8 cellular contexts compared by ENCODE assay signal in the genomic region with DNA sequence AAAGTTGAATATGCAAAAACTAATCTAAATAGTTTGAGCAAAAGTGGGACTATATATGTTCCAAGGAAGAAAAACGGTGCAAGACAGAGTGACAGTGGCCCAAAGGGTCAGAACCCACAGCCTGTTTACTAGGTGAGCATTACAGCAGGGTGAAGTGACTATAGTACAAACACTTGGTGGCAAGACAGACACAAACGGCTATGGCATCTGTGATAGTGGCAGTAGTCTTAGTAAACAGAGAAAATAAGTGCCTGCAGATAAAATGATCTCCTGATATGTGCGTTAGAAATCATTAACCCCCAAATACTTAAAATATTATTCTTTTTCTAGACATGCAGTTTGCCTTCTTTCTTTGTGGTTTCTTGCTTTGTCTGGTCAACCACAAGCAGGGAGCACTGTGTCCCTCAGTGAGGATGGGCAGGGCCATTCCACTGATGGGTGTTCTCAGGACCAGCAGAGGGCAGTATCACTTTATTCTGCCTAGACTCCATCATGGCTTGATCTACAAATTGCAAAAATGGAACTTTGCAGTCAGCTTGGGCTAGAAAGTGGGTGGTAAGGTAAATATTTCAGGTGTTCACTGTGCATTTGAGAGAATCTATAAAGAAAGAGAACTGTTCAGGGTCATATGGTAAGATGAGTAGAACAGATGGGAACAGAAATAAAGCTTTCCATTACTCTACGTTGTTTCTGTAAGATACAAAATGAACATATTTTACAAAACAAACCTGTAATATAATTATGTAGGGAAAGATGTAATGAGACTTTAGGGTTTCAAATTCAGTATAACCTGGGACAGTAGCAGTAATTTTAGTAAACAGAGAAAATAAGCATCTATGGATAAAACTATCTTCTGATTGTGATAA.
DNase-seq lines count a peak whose midpoint lies in the region; ATAC-seq and TF ChIP-seq lines count a peak whose summit lies in the region.

No MANE protein-coding gene starts in this region.

- peak; percentile 92 for TF ChIP-seq CTCF in 22Rv1 (IDR thresholded peaks at IDR 0.05)
- TF ChIP-seq CTCF in GM12873 (IDR thresholded peaks at IDR 0.05; ENCODE audit: insufficient read depth, low read depth, low read length, missing control alignments) = peak; percentile 85
- peak in 2 of 3 donors; percentile 53 to 63 for TF ChIP-seq CTCF in breast epithelium (IDR thresholded peaks at IDR 0.05)

- H3K4me1 ChIP-seq in breast epithelium = no peaks in the 10 kb centered on the region

- DNase-seq in NCI-H1105 treated with DMSO at 0.1 percent for 48 hours (lab: John Stamatoyannopoulos, UW) (peak; percentile 70), T-helper 9 cell (peak; percentile 8), breast epithelium (ENCODE audit: low spot score in 2 of 2) (peak in 1 of 2 donors; percentile 25), kidney tubule cell (ENCODE audit: low spot score) (peak; percentile 73)
- DNase-seq in stimulated activated CD8-positive, alpha-beta memory T cell treated with anti-CD3 and anti-CD28 coated beads, Interleukin-12 subunit alpha, Interleukin-12 subunit beta, amount 100 ng/mL, for 4 hours (ENCODE audit: low read depth) = peak; percentile 1

- TF ChIP-seq POLR2A in breast epithelium (IDR thresholded peaks at IDR 0.05) = no peak

- H3K27ac ChIP-seq in 22Rv1 = no peak overlapping the region
- H3K27ac ChIP-seq in breast epithelium = no peak overlapping the region

- intact Hi-C loops in breast epithelium (cut with DNase I; ENCODE audit: low total_unique reads) = no loop called here

- H3K36me3 ChIP-seq in breast epithelium = no peaks in the 10 kb centered on the region

- no peaks in the 10 kb centered on the region for H3K9me3 ChIP-seq in breast epithelium

- peak; percentile 85 for ATAC-seq in HG02623 (IDR thresholded peaks at IDR 0.05; ENCODE audit: unreplicated experiment)

- no peak overlapping the region for H3K4me3 ChIP-seq in breast epithelium

- H3K27me3 ChIP-seq in breast epithelium = no peaks in the 10 kb centered on the region
